ENCODE assay signal across 8 cellular contexts in genomic region chr19:52637718-52638585, GRCh38. TPM values are rescaled to one million over a fixed set of nuclear protein-coding genes. Genes with fewer than 3 reads are reported as not detected.
DNase-seq lines count a peak whose midpoint lies in the region; ATAC-seq and TF ChIP-seq lines count a peak whose summit lies in the region.

Gene ZNF83, minus strand, starts transcription at chr19:52638355.

- H3K36me3 ChIP-seq in right atrium auricular region: no peaks in the 10 kb centered on the region
- H3K36me3 ChIP-seq in psoas muscle (ENCODE audit: insufficient read depth in 1 of 2, low read depth in 1 of 2): peaks cover 0 to 4% of the 10 kb centered on the region in 2 donors
- H3K36me3 ChIP-seq in urinary bladder (ENCODE audit: insufficient read depth): no peaks in the 10 kb centered on the region

- H3K9me3 ChIP-seq in right atrium auricular region: no peaks in the 10 kb centered on the region
- H3K9me3 ChIP-seq in psoas muscle: no peaks in the 10 kb centered on the region

- intact Hi-C loops in psoas muscle (cut with DNase I): loop anchor here in 1 of 2 donors (5.0 kb wide), 1 partner anchor 36 kb away; no protein-coding TSS in a partner anchor

- H3K27ac Mint-ChIP-seq in T-helper 1 cell treated with Interleukin-12 subunit alpha and Interleukin-12 subunit beta and Interleukin-4 antibody, amounts not matched to agents 30 μg/mL and 1 μg/mL, for 36 hours: peak within 1 kb of the TSS; percentile 96

- H3K27me3 Mint-ChIP-seq in T-helper 1 cell treated with Interleukin-12 subunit alpha and Interleukin-12 subunit beta and Interleukin-4 antibody, amounts not matched to agents 30 μg/mL and 1 μg/mL, for 36 hours (ENCODE audit: low read depth): no peaks in the 10 kb centered on the region

- DNase-seq in GM04504 (ENCODE audit: low read depth): peak; percentile 91
- peak; percentile 78 for DNase-seq in NCI-H128 (lab: John Stamatoyannopoulos, UW; ENCODE audit: unreplicated experiment)
- DNase-seq in amygdala (lab: John Stamatoyannopoulos, UW): peak; percentile 23 to 95 (median 84)
- peak; percentile 98 for DNase-seq in right atrium auricular region (ENCODE audit: low spot score)
- peak; percentile 96 for DNase-seq in psoas muscle

- H3K27ac ChIP-seq in right atrium auricular region: peak within 1 kb of the TSS; percentile 75 to 79
- peak within 1 kb of the TSS; percentile 75 for H3K27ac ChIP-seq in psoas muscle
- H3K27ac ChIP-seq in urinary bladder (ENCODE audit: low read depth): peak within 1 kb of the TSS; percentile 75

- 1 to 2% (median 1%) methylated on average over 52 to 55 of the region's 55 CpGs for WGBS in psoas muscle, 3 donors
- under 1% methylated on average over 55 of the region's 55 CpGs for WGBS in urinary bladder

- peak; percentile 88 for ATAC-seq in HG02623 (IDR thresholded peaks at IDR 0.05; ENCODE audit: unreplicated experiment)
- peak; percentile 95 to 100 (median 98) for ATAC-seq in psoas muscle

- TF ChIP-seq CTCF in right atrium auricular region (IDR thresholded peaks at IDR 0.05) (no peak), psoas muscle (IDR thresholded peaks at IDR 0.05) (no peak)

- peaks cover 38% of the 10 kb centered on the region for H3K36me3 Mint-ChIP-seq in T-helper 1 cell treated with Interleukin-12 subunit alpha and Interleukin-12 subunit beta and Interleukin-4 antibody, amounts not matched to agents 30 μg/mL and 1 μg/mL, for 36 hours (ENCODE audit: low read depth)

- no peaks in the 10 kb centered on the region for H3K27me3 ChIP-seq in right atrium auricular region
- H3K27me3 ChIP-seq in psoas muscle (ENCODE audit: insufficient read depth in 3 of 3, low read length in 2 of 3): peaks cover 0 to 11% (median 0%) of the 10 kb centered on the region in 3 donors

- H3K4me3 ChIP-seq in right atrium auricular region: peak within 1 kb of the TSS; percentile 78 to 80
- H3K4me3 ChIP-seq in psoas muscle: peak within 1 kb of the TSS; percentile 78
- peak within 1 kb of the TSS; percentile 77 for H3K4me3 ChIP-seq in urinary bladder (ENCODE audit: low read depth, low read length)

- H3K4me3 Mint-ChIP-seq in T-helper 1 cell treated with Interleukin-12 subunit alpha and Interleukin-12 subunit beta and Interleukin-4 antibody, amounts not matched to agents 30 μg/mL and 1 μg/mL, for 36 hours: peak within 1 kb of the TSS; percentile 92

- peaks cover 7% of the 10 kb centered on the region for H3K4me1 Mint-ChIP-seq in T-helper 1 cell treated with Interleukin-12 subunit alpha and Interleukin-12 subunit beta and Interleukin-4 antibody, amounts not matched to agents 30 μg/mL and 1 μg/mL, for 36 hours (ENCODE audit: low read depth)

- H3K4me1 ChIP-seq in right atrium auricular region: peaks cover 0 to 16% of the 10 kb centered on the region in 2 donors
- H3K4me1 ChIP-seq in psoas muscle: no peaks in the 10 kb centered on the region
- H3K4me1 ChIP-seq in urinary bladder (ENCODE audit: insufficient read depth): peaks cover 4% of the 10 kb centered on the region

- H3K9me3 Mint-ChIP-seq in T-helper 1 cell treated with Interleukin-12 subunit alpha and Interleukin-12 subunit beta and Interleukin-4 antibody, amounts not matched to agents 30 μg/mL and 1 μg/mL, for 36 hours: peaks cover 29% of the 10 kb centered on the region

RNA-seq across cellular contexts. Expression of gene ZNF83, which starts in this region (rescaled TPM):
- total RNA-seq in right atrium auricular region (10 to 100 TPM; 16.6 to 24.4 TPM), psoas muscle (10 to 100 TPM in 1 of 4 donors, 1 to 10 TPM in 3; 3.9 to 11.5 (median 4.5) TPM), urinary bladder (132 TPM)
- polyA plus RNA-seq in psoas muscle (10 to 100 TPM in 1 of 3 donors, 1 to 10 TPM in 2; 4.5 to 10.2 (median 7.7) TPM), urinary bladder (28.2 TPM)

Comparison
In these comparisons a context has a peak if more than half of its experiments do, and no peak if none do; other contexts are left out.
1. Peak in every context shown above with its lines: DNase-seq, ATAC-seq, H3K4me3 ChIP-seq and H3K27ac ChIP-seq.